In genomic region chr7:91789558-91789957, GRCh38 we compare ENCODE assay signal across 28 cellular contexts.
"Had no signal": no experiment of that assay in that cellular context is flagged by ENCODE, and none has a peak within 500 bp of the region (broad histone marks: within the 10 kb centered on the region; RNA-seq: fewer than 3 reads in every experiment).

No MANE protein-coding gene starts in this region.

- H3K27ac ChIP-seq: SJCRH30, SK-N-MC, VCaP had no signal

- ATAC-seq: activated naive CD8-positive, alpha-beta T cell treated with anti-CD3 and anti-CD28 coated beads, Interleukin-2, amount 50 U/mL, for 24 hours; T-cell; T-helper 17 cell had no signal

- DNase-seq: activated B cell treated with CpG ODN at 0.5 μM for 24 hours; activated CD4-positive, alpha-beta memory T cell treated with anti-CD3 and anti-CD28 coated beads for 36 hours; activated CD4-positive, alpha-beta T cell treated with anti-CD3 and anti-CD28 coated beads for 4 hours; activated CD4-positive, alpha-beta T cell treated with anti-CD3 and anti-CD28 coated beads, Interleukin-2, amount 50 U/mL, for 1 hour; activated CD4-positive, CD25-positive, alpha-beta regulatory T cell treated with anti-CD3 and anti-CD28 coated beads, Interleukin-2, amount 50 U/mL, for 72 hours; activated CD8-positive, alpha-beta memory T cell treated with anti-CD3 and anti-CD28 coated beads, Interleukin-2, amount 50 U/mL, for 48 hours; activated effector memory CD4-positive, alpha-beta T cell treated with Interleukin-2 at 50 U/mL for 16 hours; activated naive CD4-positive, alpha-beta T cell treated with anti-CD3 and anti-CD28 coated beads, Interleukin-2, amount 10 ng/mL, durations not matched to agents 7 days and 5 days; activated naive CD8-positive, alpha-beta T cell treated with anti-CD3 and anti-CD28 coated beads, Interleukin-2, amount 50 U/mL, for 24 hours; activated T-cell treated with anti-CD3 and anti-CD28 coated beads, Interleukin-2, amount 50 U/mL, for 48 hours; anterior cingulate cortex; caudate nucleus; cerebellar nuclear complex; NCI-H1048; NCI-H1105 treated with DMSO at 0.1 percent for 48 hours; NCI-H1436; NCI-H1694; NCI-H1930; NCI-H2081 treated with DMSO at 0.1 percent for 48 hours; NCI-H345; NCI-H524 treated with DMSO at 0.1 percent for 48 hours; SHP77; T-cell; T-helper 17 cell had no signal

- H3K4me3 ChIP-seq: SJCRH30, SK-N-MC had no signal

- FAIRE-seq: bronchial epithelial cell had no signal

- H3K27me3 ChIP-seq: SJCRH30 had no signal

- H3K4me1 ChIP-seq: SJCRH30 had no signal

- H3K36me3 ChIP-seq: SJCRH30 had no signal
